ENCODE assay signal across 1 cellular context in the genomic region with DNA sequence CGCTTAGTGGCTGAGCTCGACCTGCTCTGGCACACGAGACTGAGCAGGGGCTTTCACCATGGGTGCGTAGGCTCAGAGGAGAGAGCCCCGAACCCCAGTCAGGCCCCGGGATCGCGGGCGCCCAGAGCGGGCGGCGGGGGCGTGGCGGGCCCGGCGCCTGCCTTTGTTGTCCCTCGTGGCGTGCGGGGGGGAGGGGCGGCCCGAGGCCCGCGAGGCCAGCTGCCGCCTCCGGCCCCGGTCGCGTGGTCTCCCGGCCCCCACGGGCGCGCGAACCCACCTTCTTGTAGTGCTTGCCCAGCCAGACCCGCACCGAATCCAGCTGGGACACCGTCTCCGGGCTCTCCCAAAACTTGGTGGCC.
TF ChIP-seq lines count a peak whose summit lies in the region.

No MANE protein-coding gene starts in this region.

TF ChIP-seq in H1, 55 proteins besides CTCF, POLR2A, EP300 and RAD21 (continued from another document):
- TF ChIP-seq BRCA1 (IDR thresholded peaks at IDR 0.05; ENCODE audit: low read depth, low read length) (no peak), RFX5 (IDR thresholded peaks at IDR 0.05; ENCODE audit: borderline replicate concordance, low read depth, low read length) (no peak), POLR2AphosphoS5 (IDR thresholded peaks at IDR 0.05; ENCODE audit: low read depth, low read length) (peak; percentile 83)
